Comparison of ENCODE assay signal across 8 cellular contexts in genomic region chr16:77675464-77676324, GRCh38. TPM values are rescaled to one million over a fixed set of nuclear protein-coding genes. Genes with fewer than 3 reads are reported as not detected.
A peak's percentile ranks its signal among the peaks of the same experiment; 100 is the strongest.
DNase-seq lines count a peak whose midpoint lies in the region; ATAC-seq and TF ChIP-seq lines count a peak whose summit lies in the region.

No MANE protein-coding gene starts in this region.

- no peaks in the 10 kb centered on the region for H3K4me1 Mint-ChIP-seq in activated T-helper 1 cell treated with anti-CD3 and anti-CD28 coated beads, Interleukin-12 subunit alpha, Interleukin-12 subunit beta, Interleukin-2, Interleukin-4 antibody, amounts not matched to agents 30 ng/mL and 10 ng/mL and 1 ng/mL, durations not matched to agents 14 hours and 24 hours and 36 hours (ENCODE audit: low read depth)

- H3K4me3 ChIP-seq in AG04449 (ENCODE audit: low read depth, low read length) (no peak overlapping the region; the same call in 1 of the 2 replicates), neutrophil (ENCODE audit: low read depth in 1 of 2, low read length in 1 of 2) (no peak overlapping the region), testis (no peak overlapping the region)

- H3K9me3 Mint-ChIP-seq in activated T-helper 1 cell treated with anti-CD3 and anti-CD28 coated beads, Interleukin-12 subunit alpha, Interleukin-12 subunit beta, Interleukin-2, Interleukin-4 antibody, amounts not matched to agents 30 ng/mL and 10 ng/mL and 1 ng/mL, durations not matched to agents 14 hours and 24 hours and 36 hours, result no peaks in the 10 kb centered on the region

- WGBS in testis, 2 donors, result 20 to 21% methylated on average over 15 of the region's 15 CpGs

- TF ChIP-seq CTCF in AG04449 (IDR thresholded peaks at IDR 0.05; ENCODE audit: insufficient read depth, low read length, missing control alignments) (peak; percentile 72), neutrophil (IDR thresholded peaks at IDR 0.05) (peak; percentile 68), testis (IDR thresholded peaks at IDR 0.05) (peak; percentile 84 to 91 (median 90))

- H3K27ac ChIP-seq in neutrophil (no peak overlapping the region), testis (no peak overlapping the region)

- peak; percentile 79 for ATAC-seq in GM18867 (IDR thresholded peaks at IDR 0.05; ENCODE audit: unreplicated experiment)

- H3K36me3 Mint-ChIP-seq in activated T-helper 1 cell treated with anti-CD3 and anti-CD28 coated beads, Interleukin-12 subunit alpha, Interleukin-12 subunit beta, Interleukin-2, Interleukin-4 antibody, amounts not matched to agents 30 ng/mL and 10 ng/mL and 1 ng/mL, durations not matched to agents 14 hours and 24 hours and 36 hours (ENCODE audit: low read depth), result no peaks in the 10 kb centered on the region

- CTCF ChIA-PET in AG04449 (lab: Yijun Ruan, JAX), result interaction anchor here (0.6 to 5.1 kb wide), 41 partner anchors 9 to 440 kb away, joined by 3 to 194 read pairs (median 4); partner anchors contain the start of gene NUDT7

- no peak overlapping the region for H3K27ac Mint-ChIP-seq in activated T-helper 1 cell treated with anti-CD3 and anti-CD28 coated beads, Interleukin-12 subunit alpha, Interleukin-12 subunit beta, Interleukin-2, Interleukin-4 antibody, amounts not matched to agents 30 ng/mL and 10 ng/mL and 1 ng/mL, durations not matched to agents 14 hours and 24 hours and 36 hours

- DNase-seq in AG04449 (ENCODE audit: low read depth, low spot score) (no peak), KG1 (lab: John Stamatoyannopoulos, UW) (peak; percentile 52), RPMI7951 (ENCODE audit: low read depth) (peak; percentile 76), fibroblast of the conjunctiva (ENCODE audit: low read depth) (peak; percentile 56), testis (peak; percentile 88)
- DNase-seq in activated T-helper 1 cell treated with anti-CD3 and anti-CD28 coated beads, Interleukin-12 subunit alpha, Interleukin-12 subunit beta, Interleukin-2, Interleukin-4 antibody, amounts not matched to agents 30 ng/mL and 10 ng/mL and 1 ng/mL, durations not matched to agents 14 hours and 24 hours and 36 hours (ENCODE audit: low spot score), result peak; percentile 36

- intact Hi-C loops in activated T-helper 1 cell treated with anti-CD3 and anti-CD28 coated beads, Interleukin-12 subunit alpha, Interleukin-12 subunit beta, Interleukin-2, Interleukin-4 antibody, amounts not matched to agents 30 ng/mL and 10 ng/mL and 1 ng/mL, durations not matched to agents 14 hours and 24 hours and 36 hours (cut with micrococcal nuclease), result loop anchor here (1.0 to 10.0 kb wide), 5 partner anchors 107 to 441 kb away; partner anchors contain the start of gene WWOX
- intact Hi-C loops in testis (cut with DNase I; ENCODE audit: low total_unique reads), result loop anchor here (10.0 kb wide), 1 partner anchor 299 kb away; no protein-coding TSS in a partner anchor

- H3K27me3 Mint-ChIP-seq in activated T-helper 1 cell treated with anti-CD3 and anti-CD28 coated beads, Interleukin-12 subunit alpha, Interleukin-12 subunit beta, Interleukin-2, Interleukin-4 antibody, amounts not matched to agents 30 ng/mL and 10 ng/mL and 1 ng/mL, durations not matched to agents 14 hours and 24 hours and 36 hours (ENCODE audit: insufficient read depth), result peaks cover 7% of the 10 kb centered on the region

- TF ChIP-seq POLR2A in testis (IDR thresholded peaks at IDR 0.05), result no peak

- no peaks in the 10 kb centered on the region for H3K36me3 ChIP-seq in neutrophil
- no peaks in the 10 kb centered on the region for H3K36me3 ChIP-seq in testis (ENCODE audit: low read depth, missing control alignments)

- H3K27me3 ChIP-seq in neutrophil (peaks cover 8% of the 10 kb centered on the region), testis (no peaks in the 10 kb centered on the region)

- H3K9me3 ChIP-seq in neutrophil (no peaks in the 10 kb centered on the region), testis (no peaks in the 10 kb centered on the region)

- H3K4me3 Mint-ChIP-seq in activated T-helper 1 cell treated with anti-CD3 and anti-CD28 coated beads, Interleukin-12 subunit alpha, Interleukin-12 subunit beta, Interleukin-2, Interleukin-4 antibody, amounts not matched to agents 30 ng/mL and 10 ng/mL and 1 ng/mL, durations not matched to agents 14 hours and 24 hours and 36 hours, result no peak overlapping the region

- H3K4me1 ChIP-seq in neutrophil (ENCODE audit: control insufficient read depth in 1 of 2, insufficient read depth in 1 of 2, low read depth in 1 of 2, low read length in 1 of 2), result no peaks in the 10 kb centered on the region
- no peaks in the 10 kb centered on the region for H3K4me1 ChIP-seq in testis

- POLR2A ChIA-PET in AG04449 (lab: Yijun Ruan, JAX), result interaction anchor here (0.5 kb wide), 1 partner anchor 105 kb away, joined by 3 read pairs; no protein-coding TSS in a partner anchor

RNA-seq across cellular contexts. Expression of gene NUDT7, which starts 46.6 kb away (rescaled TPM):
- 8.8 and 13.8 TPM in 2 replicates for total RNA-seq in RPMI7951 (2014; rRNA removed; shearing (Covaris generic))
- total RNA-seq in activated T-helper 1 cell treated with anti-CD3 and anti-CD28 coated beads, Interleukin-12 subunit alpha, Interleukin-12 subunit beta, Interleukin-2, Interleukin-4 antibody, amounts not matched to agents 30 ng/mL and 10 ng/mL and 1 ng/mL, durations not matched to agents 14 hours and 24 hours and 36 hours, result 4.3 and 5.6 TPM in 2 replicates
- total RNA-seq in testis, result 10 to 100 TPM; 10.4 to 13.2 TPM
- 18.6 TPM for polyA plus RNA-seq in testis (ENCODE audit: insufficient read depth, low read depth, low replicate concordance)
